In genomic region chr10:86409183-86409582, GRCh38 we compare ENCODE assay signal across 10 cellular contexts. TPM values are rescaled to one million over a fixed set of nuclear protein-coding genes. Genes with fewer than 3 reads are reported as not detected.
"Had no signal": no experiment of that assay in that cellular context is flagged by ENCODE, and none has a peak within 500 bp of the region (broad histone marks: within the 10 kb centered on the region; RNA-seq: fewer than 3 reads in every experiment).

No MANE protein-coding gene starts in this region.

- ATAC-seq: GM23338 had no signal

- H3K4me3 ChIP-seq: GM23338 had no signal

- H3K4me3 Mint-ChIP-seq: GM23338, H9 had no signal

- H3K27ac Mint-ChIP-seq: GM23338, H9, IgD-negative memory B cell had no signal

- H3K27me3 Mint-ChIP-seq: IgD-negative memory B cell had no signal

- H3K9me3 Mint-ChIP-seq: GM23338, IgD-negative memory B cell had no signal

- H3K27ac ChIP-seq: KMS-11 had no signal

- FAIRE-seq: H1, H54, HTR-8/SVneo had no signal

- H3K4me1 Mint-ChIP-seq: GM23338, H9 had no signal

- DNase-seq: H9, HCEC 1CT, KBM-7 had no signal

RNA-seq across cellular contexts. Expression of gene GRID1, which starts 42.6 kb away (rescaled TPM):
- total RNA-seq: HT-29 had no signal
- polyA plus RNA-seq: IgD-negative memory B cell had no signal
